14 cellular contexts compared by ENCODE assay signal in genomic region chr4:10296730-10297129, GRCh38.
DNase-seq lines count a peak whose midpoint lies in the region; ATAC-seq and TF ChIP-seq lines count a peak whose summit lies in the region.
"Had no signal": no experiment of that assay in that cellular context is flagged by ENCODE, and none has a peak within 500 bp of the region (broad histone marks: within the 10 kb centered on the region; RNA-seq: fewer than 3 reads in every experiment).

No MANE protein-coding gene starts in this region.

- no peak for ATAC-seq in mucosa of descending colon
- ATAC-seq: GM12878, pancreas had no signal

- H3K4me1 ChIP-seq in neuron (ENCODE audit: insufficient read depth, low read length) (no peaks in the 10 kb centered on the region), mucosa of descending colon (ENCODE audit: low read depth) (no peaks in the 10 kb centered on the region)
- H3K4me1 ChIP-seq: pancreas had no signal

- H3K27me3 ChIP-seq in neuron (ENCODE audit: insufficient read depth, low read length), result peaks cover 2% of the 10 kb centered on the region
- H3K27me3 ChIP-seq: BLaER1 treated with 17β-estradiol and CSF1 and Interleukin-3, amounts not matched to agents 10 nM and 100 nM; pancreas had no signal

- H2AFZ ChIP-seq in neuron (ENCODE audit: low read depth, low read length), result peak overlapping the region; percentile 56

- DNase-seq in C1 segment of cervical spinal cord (lab: John Stamatoyannopoulos, UW) (peak in 11 of 14 donors; percentile 9 to 68 (median 54)), NCI-H82 treated with DMSO at 0.1 percent for 48 hours (lab: John Stamatoyannopoulos, UW; ENCODE audit: unreplicated experiment) (peak; percentile 66), fibroblast of pulmonary artery (ENCODE audit: low read depth) (peak; percentile 16), NCI-H187 (lab: John Stamatoyannopoulos, UW) (no peak), mucosa of descending colon (no peak), HEK293T (ENCODE audit: extremely low spot score) (no peak), NCI-H2196 (lab: John Stamatoyannopoulos, UW; ENCODE audit: unreplicated experiment) (no peak)
- DNase-seq: activated B cell treated with CpG ODN at 0.5 μM for 24 hours; activated effector memory CD4-positive, alpha-beta T cell treated with Interleukin-2 at 50 U/mL for 16 hours; NCI-H2029; pancreas had no signal

- H3K36me3 ChIP-seq in neuron (ENCODE audit: insufficient read depth, low read length) (no peaks in the 10 kb centered on the region), mucosa of descending colon (ENCODE audit: low read depth) (no peaks in the 10 kb centered on the region)
- H3K36me3 ChIP-seq: BLaER1 treated with 17β-estradiol and CSF1 and Interleukin-3, amounts not matched to agents 10 nM and 100 nM; pancreas had no signal

- H3K9me3 ChIP-seq in neuron (ENCODE audit: low read length) (no peaks in the 10 kb centered on the region), mucosa of descending colon (no peaks in the 10 kb centered on the region)
- H3K9me3 ChIP-seq: BLaER1 treated with 17β-estradiol and CSF1 and Interleukin-3, amounts not matched to agents 10 nM and 100 nM; pancreas had no signal

- CTCF ChIA-PET in HEK293T (lab: Yijun Ruan, JAX), result no interaction called here

- H3K4me3 ChIP-seq in fibroblast of pulmonary artery (replicated peaks; ENCODE audit: low read depth, low read length) (no peak overlapping the region), neuron (ENCODE audit: low read length) (no peak overlapping the region), mucosa of descending colon (no peak overlapping the region)
- H3K4me3 ChIP-seq: BLaER1 treated with 17β-estradiol and CSF1 and Interleukin-3, amounts not matched to agents 10 nM and 100 nM; GM12878; pancreas had no signal

- intact Hi-C loops in mucosa of descending colon (cut with DNase I, micrococcal nuclease), result no loop called here

- no peak for TF ChIP-seq CTCF in fibroblast of pulmonary artery (IDR thresholded peaks at IDR 0.05; ENCODE audit: low read length, missing control alignments)
- no peak for TF ChIP-seq CTCF in mucosa of descending colon (IDR thresholded peaks at IDR 0.05)

- POLR2A ChIA-PET in HEK293T (lab: Yijun Ruan, JAX), result no interaction called here

TF ChIP-seq in HEK293T, 16 proteins besides CTCF, POLR2A, EP300 and RAD21:
- no peak for TF ChIP-seq L3MBTL2 (conservative IDR thresholded peaks at IDR 0.05)
- no peak for TF ChIP-seq NFRKB (IDR thresholded peaks at IDR 0.05)
- no peak for TF ChIP-seq ELF4 (IDR thresholded peaks at IDR 0.05)
- TF ChIP-seq SUZ12 (IDR thresholded peaks at IDR 0.05), result no peak
- TF ChIP-seq ARNT (IDR thresholded peaks at IDR 0.05), result no peak

Comparison
In these comparisons a context has a peak if more than half of its experiments do, and no peak if none do; other contexts are left out.
1. DNase-seq: peak in C1 segment of cervical spinal cord (11 of 14), NCI-H82 treated with DMSO at 0.1 percent for 48 hours (single experiment) and fibroblast of pulmonary artery (single experiment); none in NCI-H187 (0 of 2), mucosa of descending colon (0 of 3), HEK293T (single experiment) and NCI-H2196 (single experiment).